1 cellular context compared by ENCODE assay signal in the genomic region with DNA sequence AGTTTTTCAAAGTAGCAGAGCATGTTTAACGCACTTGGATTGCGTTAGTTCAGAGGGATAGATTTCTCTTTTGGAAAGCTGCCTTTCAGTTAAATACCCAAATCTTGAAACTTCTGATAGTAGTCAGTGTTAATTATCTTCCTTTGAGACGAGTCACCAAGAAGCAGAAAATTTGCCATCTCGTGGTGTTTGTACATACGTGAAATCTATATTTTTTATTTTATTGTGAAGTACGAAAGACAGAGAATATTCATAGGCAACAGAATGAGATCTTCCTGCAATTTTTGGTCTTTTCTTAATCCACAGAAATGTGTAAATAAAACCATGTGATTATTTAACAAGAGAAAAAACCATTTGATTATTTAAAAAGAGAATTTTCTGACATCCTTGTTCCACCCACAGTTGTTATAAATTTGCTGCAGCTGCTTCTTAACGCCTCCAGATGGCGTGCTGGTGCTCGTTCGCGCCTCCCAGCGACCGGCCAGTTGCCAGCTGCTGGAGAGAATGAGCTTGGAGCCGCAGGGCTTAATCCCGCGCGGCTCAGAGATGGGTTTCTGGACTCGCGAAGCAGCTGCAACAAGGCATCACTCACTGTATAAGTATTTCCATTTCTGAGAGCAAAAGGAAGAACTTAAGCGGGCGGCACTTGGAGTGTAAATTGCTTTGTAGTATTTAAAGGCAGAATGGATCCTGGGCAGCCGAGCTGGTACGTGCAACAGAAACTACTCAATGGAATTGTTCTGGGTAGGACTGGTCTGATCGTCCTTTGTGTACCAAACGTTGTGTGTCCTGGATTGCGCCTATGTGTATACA.
TF ChIP-seq lines count a peak whose summit lies in the region.

No MANE protein-coding gene starts in this region.

TF ChIP-seq in H1, 55 proteins besides CTCF, POLR2A, EP300 and RAD21 (continued from another document):
- TF ChIP-seq CBX5 (IDR thresholded peaks at IDR 0.05; ENCODE audit: low read depth, low read length) (no peak), FOSL1 (IDR thresholded peaks at IDR 0.05; ENCODE audit: insufficient read depth, low read depth, low read length) (no peak), RXRA (IDR thresholded peaks at IDR 0.05; ENCODE audit: insufficient read depth, low read depth, low read length) (no peak), CBX8 (IDR thresholded peaks at IDR 0.05; ENCODE audit: borderline replicate concordance, low read depth, low read length) (no peak), CTBP2 (IDR thresholded peaks at IDR 0.05; ENCODE audit: borderline replicate concordance, insufficient read depth, insufficient read length, low read length) (no peak), SAP30 (IDR thresholded peaks at IDR 0.05; ENCODE audit: insufficient read depth, insufficient replicate concordance, low read length) (no peak), SUZ12 (IDR thresholded peaks at IDR 0.05; ENCODE audit: low read length) (no peak), MAFK (IDR thresholded peaks at IDR 0.05; ENCODE audit: low read depth, low read length) (no peak), TBP (IDR thresholded peaks at IDR 0.05; ENCODE audit: low read depth, low read length) (no peak), CHD2 (IDR thresholded peaks at IDR 0.05; ENCODE audit: low read length) (0 out of 2 replicates have a peak, but pooled peaks have one; percentile 31), HDAC2 (IDR thresholded peaks at IDR 0.05; ENCODE audit: borderline replicate concordance in 1 of 2, low read depth in 2 of 2, low read length in 2 of 2) (no peak), ASH2L (IDR thresholded peaks at IDR 0.05; ENCODE audit: low read length) (no peak), KDM1A (IDR thresholded peaks at IDR 0.05; ENCODE audit: borderline replicate concordance, low read length) (no peak), CREB1 (IDR thresholded peaks at IDR 0.05) (no peak)
- TF ChIP-seq, protein P1, sequence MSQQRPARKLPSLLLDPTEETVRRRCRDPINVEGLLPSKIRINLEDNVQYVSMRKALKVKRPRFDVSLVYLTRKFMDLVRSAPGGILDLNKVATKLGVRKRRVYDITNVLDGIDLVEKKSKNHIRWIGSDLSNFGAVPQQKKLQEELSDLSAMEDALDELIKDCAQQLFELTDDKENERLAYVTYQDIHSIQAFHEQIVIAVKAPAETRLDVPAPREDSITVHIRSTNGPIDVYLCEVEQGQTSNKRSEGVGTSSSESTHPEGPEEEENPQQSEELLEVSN (IDR thresholded peaks at IDR 0.05) = peak; percentile 48; the same call in 1 of the 2 replicates
- TF ChIP-seq, protein P2, sequence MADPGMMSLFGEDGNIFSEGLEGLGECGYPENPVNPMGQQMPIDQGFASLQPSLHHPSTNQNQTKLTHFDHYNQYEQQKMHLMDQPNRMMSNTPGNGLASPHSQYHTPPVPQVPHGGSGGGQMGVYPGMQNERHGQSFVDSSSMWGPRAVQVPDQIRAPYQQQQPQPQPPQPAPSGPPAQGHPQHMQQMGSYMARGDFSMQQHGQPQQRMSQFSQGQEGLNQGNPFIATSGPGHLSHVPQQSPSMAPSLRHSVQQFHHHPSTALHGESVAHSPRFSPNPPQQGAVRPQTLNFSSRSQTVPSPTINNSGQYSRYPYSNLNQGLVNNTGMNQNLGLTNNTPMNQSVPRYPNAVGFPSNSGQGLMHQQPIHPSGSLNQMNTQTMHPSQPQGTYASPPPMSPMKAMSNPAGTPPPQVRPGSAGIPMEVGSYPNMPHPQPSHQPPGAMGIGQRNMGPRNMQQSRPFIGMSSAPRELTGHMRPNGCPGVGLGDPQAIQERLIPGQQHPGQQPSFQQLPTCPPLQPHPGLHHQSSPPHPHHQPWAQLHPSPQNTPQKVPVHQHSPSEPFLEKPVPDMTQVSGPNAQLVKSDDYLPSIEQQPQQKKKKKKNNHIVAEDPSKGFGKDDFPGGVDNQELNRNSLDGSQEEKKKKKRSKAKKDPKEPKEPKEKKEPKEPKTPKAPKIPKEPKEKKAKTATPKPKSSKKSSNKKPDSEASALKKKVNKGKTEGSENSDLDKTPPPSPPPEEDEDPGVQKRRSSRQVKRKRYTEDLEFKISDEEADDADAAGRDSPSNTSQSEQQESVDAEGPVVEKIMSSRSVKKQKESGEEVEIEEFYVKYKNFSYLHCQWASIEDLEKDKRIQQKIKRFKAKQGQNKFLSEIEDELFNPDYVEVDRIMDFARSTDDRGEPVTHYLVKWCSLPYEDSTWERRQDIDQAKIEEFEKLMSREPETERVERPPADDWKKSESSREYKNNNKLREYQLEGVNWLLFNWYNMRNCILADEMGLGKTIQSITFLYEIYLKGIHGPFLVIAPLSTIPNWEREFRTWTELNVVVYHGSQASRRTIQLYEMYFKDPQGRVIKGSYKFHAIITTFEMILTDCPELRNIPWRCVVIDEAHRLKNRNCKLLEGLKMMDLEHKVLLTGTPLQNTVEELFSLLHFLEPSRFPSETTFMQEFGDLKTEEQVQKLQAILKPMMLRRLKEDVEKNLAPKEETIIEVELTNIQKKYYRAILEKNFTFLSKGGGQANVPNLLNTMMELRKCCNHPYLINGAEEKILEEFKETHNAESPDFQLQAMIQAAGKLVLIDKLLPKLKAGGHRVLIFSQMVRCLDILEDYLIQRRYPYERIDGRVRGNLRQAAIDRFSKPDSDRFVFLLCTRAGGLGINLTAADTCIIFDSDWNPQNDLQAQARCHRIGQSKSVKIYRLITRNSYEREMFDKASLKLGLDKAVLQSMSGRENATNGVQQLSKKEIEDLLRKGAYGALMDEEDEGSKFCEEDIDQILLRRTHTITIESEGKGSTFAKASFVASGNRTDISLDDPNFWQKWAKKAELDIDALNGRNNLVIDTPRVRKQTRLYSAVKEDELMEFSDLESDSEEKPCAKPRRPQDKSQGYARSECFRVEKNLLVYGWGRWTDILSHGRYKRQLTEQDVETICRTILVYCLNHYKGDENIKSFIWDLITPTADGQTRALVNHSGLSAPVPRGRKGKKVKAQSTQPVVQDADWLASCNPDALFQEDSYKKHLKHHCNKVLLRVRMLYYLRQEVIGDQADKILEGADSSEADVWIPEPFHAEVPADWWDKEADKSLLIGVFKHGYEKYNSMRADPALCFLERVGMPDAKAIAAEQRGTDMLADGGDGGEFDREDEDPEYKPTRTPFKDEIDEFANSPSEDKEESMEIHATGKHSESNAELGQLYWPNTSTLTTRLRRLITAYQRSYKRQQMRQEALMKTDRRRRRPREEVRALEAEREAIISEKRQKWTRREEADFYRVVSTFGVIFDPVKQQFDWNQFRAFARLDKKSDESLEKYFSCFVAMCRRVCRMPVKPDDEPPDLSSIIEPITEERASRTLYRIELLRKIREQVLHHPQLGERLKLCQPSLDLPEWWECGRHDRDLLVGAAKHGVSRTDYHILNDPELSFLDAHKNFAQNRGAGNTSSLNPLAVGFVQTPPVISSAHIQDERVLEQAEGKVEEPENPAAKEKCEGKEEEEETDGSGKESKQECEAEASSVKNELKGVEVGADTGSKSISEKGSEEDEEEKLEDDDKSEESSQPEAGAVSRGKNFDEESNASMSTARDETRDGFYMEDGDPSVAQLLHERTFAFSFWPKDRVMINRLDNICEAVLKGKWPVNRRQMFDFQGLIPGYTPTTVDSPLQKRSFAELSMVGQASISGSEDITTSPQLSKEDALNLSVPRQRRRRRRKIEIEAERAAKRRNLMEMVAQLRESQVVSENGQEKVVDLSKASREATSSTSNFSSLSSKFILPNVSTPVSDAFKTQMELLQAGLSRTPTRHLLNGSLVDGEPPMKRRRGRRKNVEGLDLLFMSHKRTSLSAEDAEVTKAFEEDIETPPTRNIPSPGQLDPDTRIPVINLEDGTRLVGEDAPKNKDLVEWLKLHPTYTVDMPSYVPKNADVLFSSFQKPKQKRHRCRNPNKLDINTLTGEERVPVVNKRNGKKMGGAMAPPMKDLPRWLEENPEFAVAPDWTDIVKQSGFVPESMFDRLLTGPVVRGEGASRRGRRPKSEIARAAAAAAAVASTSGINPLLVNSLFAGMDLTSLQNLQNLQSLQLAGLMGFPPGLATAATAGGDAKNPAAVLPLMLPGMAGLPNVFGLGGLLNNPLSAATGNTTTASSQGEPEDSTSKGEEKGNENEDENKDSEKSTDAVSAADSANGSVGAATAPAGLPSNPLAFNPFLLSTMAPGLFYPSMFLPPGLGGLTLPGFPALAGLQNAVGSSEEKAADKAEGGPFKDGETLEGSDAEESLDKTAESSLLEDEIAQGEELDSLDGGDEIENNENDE (IDR thresholded peaks at IDR 0.05; ENCODE audit: insufficient replicate concordance, low read length) = no peak
